In the genomic region with DNA sequence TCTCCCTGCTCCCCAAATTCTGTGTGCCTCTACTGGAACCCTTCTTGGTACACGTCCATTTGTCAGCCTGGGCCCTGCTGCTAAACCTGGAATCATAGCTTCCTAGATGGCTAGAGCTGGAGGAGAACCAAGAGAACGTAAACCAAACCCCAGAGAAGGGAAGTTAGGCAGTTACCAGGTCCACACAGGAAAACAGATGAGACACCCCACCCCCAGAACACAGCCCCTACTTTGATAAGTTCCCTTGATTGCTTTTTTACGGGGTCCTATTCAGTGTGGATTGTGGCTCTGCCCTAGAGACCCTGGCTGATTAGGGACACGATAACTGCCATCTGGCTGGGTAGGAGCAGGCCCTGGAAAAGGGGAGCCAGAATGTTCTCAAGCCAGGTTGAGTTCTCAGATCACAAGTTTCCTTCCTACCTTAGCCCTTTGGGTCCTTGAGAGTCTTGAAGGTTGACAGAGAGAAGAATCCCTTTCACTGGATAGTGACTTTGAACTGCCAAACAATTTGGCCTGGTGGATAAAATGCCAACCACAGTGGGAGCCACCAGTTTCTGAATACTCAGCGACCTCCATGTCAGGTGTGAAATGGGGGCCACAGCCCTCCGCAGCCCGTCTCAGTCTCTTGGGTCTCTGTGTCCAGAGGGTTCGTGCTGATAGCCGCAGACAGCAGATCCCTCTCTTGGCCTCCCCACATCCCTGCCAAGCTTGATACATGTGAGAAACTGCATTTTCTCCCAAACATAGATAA, we compare ENCODE assay signal across 18 cellular contexts. TPM values are rescaled to one million over a fixed set of nuclear protein-coding genes. Genes with fewer than 3 reads are reported as not detected.
DNase-seq lines count a peak whose midpoint lies in the region; ATAC-seq, FAIRE-seq and TF ChIP-seq lines count a peak whose summit lies in the region.
"Had no signal": no experiment of that assay in that cellular context is flagged by ENCODE, and none has a peak within 500 bp of the region (broad histone marks: within the 10 kb centered on the region; RNA-seq: fewer than 3 reads in every experiment).

No MANE protein-coding gene starts in this region.

- DNase-seq in activated effector memory CD4-positive, alpha-beta T cell treated with anti-CD3 and anti-CD28 coated beads, Interleukin-2, amount 50 U/mL, for 16 hours = peak; percentile 42
- DNase-seq in activated effector memory CD4-positive, alpha-beta T cell treated with Interleukin-2 at 50 U/mL for 16 hours = no peak
- DNase-seq in fibroblast of lung (ENCODE audit: low read depth in 2 of 2) = no peak
- no peak for DNase-seq in neural progenitor cell (ENCODE audit: low spot score)
- DNase-seq in urothelium cell line (ENCODE audit: low spot score) = no peak
- no peak for DNase-seq in NCI-H146 treated with DMSO at 0.1 percent for 48 hours (lab: John Stamatoyannopoulos, UW; ENCODE audit: unreplicated experiment)
- no peak for DNase-seq in NCI-H345 treated with DMSO at 0.1 percent for 48 hours (lab: John Stamatoyannopoulos, UW; ENCODE audit: unreplicated experiment)
- DNase-seq: CD4-positive, CD25-positive, alpha-beta regulatory T cell; DND-41; H7; MM.1S; NCI-H1105 treated with DMSO at 0.1 percent for 48 hours; NCI-H1930; NCI-H2171; NCI-H510A; SHP77 treated with DMSO at 0.1 percent for 48 hours had no signal

- FAIRE-seq in urothelium cell line (lab: Jason Lieb, UNC) = peak; percentile 46
- FAIRE-seq: A549 had no signal

- no peak for ATAC-seq in GM18502 (IDR thresholded peaks at IDR 0.05; ENCODE audit: poor library complexity, unreplicated experiment)
- ATAC-seq: A549 had no signal

- H3K36me3 ChIP-seq in fibroblast of lung (ENCODE audit: control insufficient read depth, insufficient read depth, low read length) = peaks cover 8% of the 10 kb centered on the region
- H3K36me3 ChIP-seq in neural progenitor cell = no peaks in the 10 kb centered on the region

- H3K9me3 ChIP-seq in fibroblast of lung (ENCODE audit: control insufficient read depth, insufficient read depth, low read depth, low read length) = no peaks in the 10 kb centered on the region
- H3K9me3 ChIP-seq in neural progenitor cell (ENCODE audit: low read depth) = no peaks in the 10 kb centered on the region

- peak overlapping the region; percentile 24 for H3K4me3 Mint-ChIP-seq in neural progenitor cell

- TF ChIP-seq CTCF in fibroblast of lung (conservative IDR thresholded peaks at IDR 0.05 in 1 of 2, IDR thresholded peaks at IDR 0.05 in 1 of 2; ENCODE audit: low read depth in 1 of 2, low read length in 2 of 2) = no peak
- TF ChIP-seq CTCF in neural progenitor cell (IDR thresholded peaks at IDR 0.05) = no peak

- peaks cover 75% of the 10 kb centered on the region for H3K27me3 Mint-ChIP-seq in neural progenitor cell (ENCODE audit: insufficient read depth, low read depth)

- H3K4me3 ChIP-seq in fibroblast of lung (replicated peaks in 1 of 4; ENCODE audit: control extremely low read depth in 1 of 4, insufficient read depth in 1 of 4, low read depth in 3 of 4, low read length in 4 of 4) (peak overlapping the region in 2 of 4 experiments; percentile 4 to 91), neural progenitor cell (no peak overlapping the region)
- H3K4me3 ChIP-seq: A549 had no signal

- peaks cover 7% of the 10 kb centered on the region for H3F3A ChIP-seq in neural progenitor cell (ENCODE audit: low read depth)

- peak overlapping the region; percentile 93 for H3K27ac ChIP-seq in fibroblast of lung (ENCODE audit: insufficient read depth, low read length)
- no peak overlapping the region for H3K27ac ChIP-seq in neural progenitor cell

- H3K4me2 ChIP-seq in fibroblast of lung (ENCODE audit: extremely low read depth, insufficient read depth, low read length) = peak overlapping the region; percentile 81
- H3K4me2 ChIP-seq in neural progenitor cell = no peak overlapping the region
- H3K4me2 ChIP-seq: A549 had no signal

- H4K20me1 ChIP-seq in fibroblast of lung (ENCODE audit: control insufficient read depth, extremely low read depth, insufficient read depth, low read length) (no peaks in the 10 kb centered on the region), neural progenitor cell (ENCODE audit: low read depth) (peaks cover 57% of the 10 kb centered on the region)

- H3K9me3 Mint-ChIP-seq in neural progenitor cell = peaks cover 7% of the 10 kb centered on the region

- H3K27me3 ChIP-seq in fibroblast of lung (ENCODE audit: control insufficient read depth, insufficient read depth, low read length) = no peaks in the 10 kb centered on the region
- peaks cover 100% of the 10 kb centered on the region for H3K27me3 ChIP-seq in neural progenitor cell

- H3K9ac ChIP-seq in fibroblast of lung (ENCODE audit: insufficient read depth, low read length) (peak overlapping the region; percentile 10), neural progenitor cell (no peak overlapping the region)

- peaks cover 33% of the 10 kb centered on the region for H3K4me1 Mint-ChIP-seq in neural progenitor cell

- no peak overlapping the region for H2AFZ ChIP-seq in fibroblast of lung (ENCODE audit: low read length)
- no peak overlapping the region for H2AFZ ChIP-seq in neural progenitor cell (replicated peaks)

- H3K79me2 ChIP-seq in fibroblast of lung (ENCODE audit: control insufficient read depth, insufficient read depth, low read length) = peaks cover 100% of the 10 kb centered on the region
- no peaks in the 10 kb centered on the region for H3K79me2 ChIP-seq in neural progenitor cell (ENCODE audit: low read depth)

- H3K36me3 Mint-ChIP-seq in neural progenitor cell = no peaks in the 10 kb centered on the region
- H3K36me3 Mint-ChIP-seq: CD4-positive, CD25-positive, alpha-beta regulatory T cell had no signal

- H3K27ac Mint-ChIP-seq in neural progenitor cell = no peak overlapping the region

- H3K4me1 ChIP-seq in fibroblast of lung (ENCODE audit: control insufficient read depth, extremely low read depth, insufficient read depth, low read length) (peaks cover 50% of the 10 kb centered on the region), neural progenitor cell (peaks cover 12% of the 10 kb centered on the region)
- H3K4me1 ChIP-seq: A549 had no signal

RNA-seq across cellular contexts. Expression of a gene that starts 7.9 kb away (rescaled TPM):
- total RNA-seq in fibroblast of lung (35.2 and 44.1 TPM in 2 replicates), neural progenitor cell (ENCODE audit: low replicate concordance) (not detected in 2 replicates)
- 84.3 and 93.9 TPM in 2 replicates for polyA plus RNA-seq in fibroblast of lung
- polyA plus RNA-seq in fibroblast of lung (2012) = 55.1 and 85.4 TPM in 2 replicates
- 133 and 151 TPM in 2 replicates for polyA minus RNA-seq in fibroblast of lung (ENCODE audit: low replicate concordance)
- total RNA-seq: CD4-positive, CD25-positive, alpha-beta regulatory T cell; H7 had no signal
- polyA plus RNA-seq: CD4-positive, CD25-positive, alpha-beta regulatory T cell had no signal

Comparison
In these comparisons a context has a peak if more than half of its experiments do, and no peak if none do; other contexts are left out.
1. RNA of a gene that starts 7.9 kb away (total RNA-seq): 35.2 to 44.1 TPM in fibroblast of lung; not detected in neural progenitor cell; every median in the first group is over 10 times any median in the second.